Comparison of ENCODE assay signal across 11 cellular contexts in the genomic region with DNA sequence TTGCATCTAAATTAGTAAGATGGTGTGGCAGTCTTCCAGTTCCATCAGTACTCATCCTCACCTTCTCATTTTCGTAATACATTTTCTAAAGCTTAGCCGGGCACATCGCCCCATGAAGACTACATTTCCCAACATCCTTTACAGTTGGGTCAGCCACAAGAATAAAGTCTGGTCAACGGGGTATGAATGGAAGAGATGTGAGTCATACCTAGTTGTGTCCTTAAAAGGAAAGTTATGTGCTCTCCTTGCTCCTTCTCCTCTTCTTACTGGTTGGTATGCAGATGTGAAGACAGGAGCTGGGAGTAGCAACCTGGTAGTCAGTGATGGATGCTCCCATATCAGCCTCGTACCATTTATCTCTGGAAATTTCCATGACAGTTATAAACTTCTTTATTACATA. TPM values are rescaled to one million over a fixed set of nuclear protein-coding genes. Genes with fewer than 3 reads are reported as not detected.
DNase-seq lines count a peak whose midpoint lies in the region; ATAC-seq, FAIRE-seq and TF ChIP-seq lines count a peak whose summit lies in the region.
"Had no signal": no experiment of that assay in that cellular context is flagged by ENCODE, and none has a peak within 500 bp of the region (broad histone marks: within the 10 kb centered on the region; RNA-seq: fewer than 3 reads in every experiment).

No MANE protein-coding gene starts in this region.

- H3K14ac ChIP-seq in IMR-90 (replicated peaks; ENCODE audit: low read depth, low read length): no peak overlapping the region

- H3K4me2 ChIP-seq in IMR-90 (ENCODE audit: low read depth, low read length) (no peak overlapping the region), K562 (ENCODE audit: insufficient read depth, low read length) (no peak overlapping the region)

- no peak overlapping the region for H3K27ac ChIP-seq in IMR-90 (ENCODE audit: insufficient read depth, low read length)
- no peak overlapping the region for H3K27ac ChIP-seq in K562 (ENCODE audit: extremely low read depth, low read depth, low read length)
- no peak overlapping the region for H3K27ac ChIP-seq in left lung

- H3K18ac ChIP-seq in IMR-90 (ENCODE audit: low read depth, low read length): no peak overlapping the region; the same call in 1 of the 2 replicates

- H4K91ac ChIP-seq in IMR-90 (ENCODE audit: insufficient read depth, low read depth, low read length): no peak overlapping the region

- H4K20me1 ChIP-seq in IMR-90 (ENCODE audit: insufficient read depth, low read length): no peaks in the 10 kb centered on the region
- no peaks in the 10 kb centered on the region for H4K20me1 ChIP-seq in K562 (replicated peaks; ENCODE audit: control insufficient read depth, insufficient read depth, low read length)

- H3K9me3 ChIP-seq in IMR-90 (ENCODE audit: control insufficient read depth, insufficient read depth, low read length): peaks cover 6% of the 10 kb centered on the region; the same call in 1 of the 2 replicates
- no peaks in the 10 kb centered on the region for H3K9me3 ChIP-seq in K562 (replicated peaks; ENCODE audit: control insufficient read depth, insufficient read depth, low read depth, low read length)
- H3K9me3 ChIP-seq in left lung: peaks cover 0 to 7% of the 10 kb centered on the region in 2 donors

- no peak overlapping the region; the same call in 1 of the 2 replicates for H4K5ac ChIP-seq in IMR-90 (ENCODE audit: low read depth, low read length)

- no peak overlapping the region for H3K27ac Mint-ChIP-seq in progenitor cell of endocrine pancreas
- no peak overlapping the region for H3K27ac Mint-ChIP-seq in activated naive CD8-positive, alpha-beta T cell treated with anti-CD3 and anti-CD28 coated beads, Interleukin-2, amount 50 U/mL, for 24 hours

- DNase-seq in COLO829 (ENCODE audit: low spot score) (peak; percentile 48), IMR-90 (peak; percentile 84), K562 (ENCODE audit: extremely low read depth in 1 of 4, low spot score in 3 of 4) (no peak), left lung (no peak), progenitor cell of endocrine pancreas (ENCODE audit: low spot score, unreplicated experiment) (no peak)
- DNase-seq in activated naive CD8-positive, alpha-beta T cell treated with anti-CD3 and anti-CD28 coated beads, Interleukin-2, amount 50 U/mL, for 24 hours: no peak
- DNase-seq: cerebellar nuclear complex, DMS79 treated with DMSO at 0.1 percent for 48 hours had no signal

- in situ Hi-C loops in IMR-90 (cut with MboI; ENCODE audit: low sequenced_read_pairs) (no loop called here), K562 (cut with MboI) (no loop called here)

- TF ChIP-seq RAD21 in IMR-90 (IDR thresholded peaks at IDR 0.05; ENCODE audit: low read length): no peak
- no peak for TF ChIP-seq RAD21 in K562 (CRISPR knock-in tag; conservative IDR thresholded peaks at IDR 0.05 in 1 of 2, IDR thresholded peaks at IDR 0.05 in 1 of 2)

- POLR2A ChIA-PET in IMR-90 (lab: Charles Lee; ENCODE audit: unreplicated experiment) (no interaction called here), K562 (lab: Yijun Ruan, JAX) (no interaction called here)

- H2AK5ac ChIP-seq in IMR-90 (ENCODE audit: low read depth, low read length): no peak overlapping the region

- no CpG with 5 or more reads among the region's 5 CpGs for WGBS in IMR-90 (ENCODE audit: extremely low coverage in 2 of 2, insufficient read length in 1 of 2), 2 experiments
- 43% methylated on average over 5 of the region's 5 CpGs for WGBS in K562 (ENCODE audit: insufficient coverage, low coverage, missing lambda C conversion rate)

- H3K4me3 Mint-ChIP-seq in progenitor cell of endocrine pancreas (ENCODE audit: low read depth): no peak overlapping the region
- H3K4me3 Mint-ChIP-seq in activated naive CD8-positive, alpha-beta T cell treated with anti-CD3 and anti-CD28 coated beads, Interleukin-2, amount 50 U/mL, for 24 hours: no peak overlapping the region

- dilution Hi-C loops in IMR-90 (cut with HindIII; ENCODE audit: low sequenced_read_pairs, unreplicated experiment): no loop called here

- CTCF ChIA-PET in IMR-90 (lab: Yijun Ruan, JAX) (no interaction called here), K562 (lab: Yijun Ruan, JAX; ENCODE audit: low intra/inter-chr PET ratio) (no interaction called here)

- H2BK20ac ChIP-seq in IMR-90 (ENCODE audit: low read depth, low read length): no peak overlapping the region

- H2AFZ ChIP-seq in IMR-90 (replicated peaks; ENCODE audit: low read length, poor library complexity): no peak overlapping the region
- no peak overlapping the region; the same call in 1 of the 2 replicates for H2AFZ ChIP-seq in K562 (ENCODE audit: low read depth, low read length)

- H2BK120ac ChIP-seq in IMR-90 (ENCODE audit: low read depth, low read length): no peak overlapping the region; the same call in 1 of the 2 replicates

- BruUV-seq in IMR-90 (replicated peaks; lab: Mats Ljungman, UMichigan) (no TSS peak), K562 (replicated peaks; lab: Mats Ljungman, UMichigan) (no TSS peak)

- peaks cover 3% of the 10 kb centered on the region for H3K4me1 Mint-ChIP-seq in progenitor cell of endocrine pancreas (ENCODE audit: low read depth)
- H3K4me1 Mint-ChIP-seq in activated naive CD8-positive, alpha-beta T cell treated with anti-CD3 and anti-CD28 coated beads, Interleukin-2, amount 50 U/mL, for 24 hours: peaks cover 6% of the 10 kb centered on the region

- TF ChIP-seq EP300 in K562 (IDR thresholded peaks at IDR 0.05; ENCODE audit: low read length): no peak

- no peak overlapping the region for H3K56ac ChIP-seq in IMR-90 (ENCODE audit: extremely low read depth, insufficient read depth, low read length)

- no peak overlapping the region for H3K9ac ChIP-seq in IMR-90 (ENCODE audit: low read depth, low read length)
- H3K9ac ChIP-seq in K562 (ENCODE audit: insufficient read depth in 1 of 2, low read depth in 2 of 2, low read length in 2 of 2): no peak overlapping the region

- H3K9me3 Mint-ChIP-seq in progenitor cell of endocrine pancreas (ENCODE audit: low read depth): peaks cover 6% of the 10 kb centered on the region
- H3K9me3 Mint-ChIP-seq in activated naive CD8-positive, alpha-beta T cell treated with anti-CD3 and anti-CD28 coated beads, Interleukin-2, amount 50 U/mL, for 24 hours: peaks cover 8% of the 10 kb centered on the region

- H3K9me1 ChIP-seq in IMR-90 (ENCODE audit: insufficient read depth, low read length) (no peaks in the 10 kb centered on the region), K562 (ENCODE audit: control insufficient read depth, insufficient read depth, low read length) (no peaks in the 10 kb centered on the region)

- intact Hi-C loops in IMR-90 (cut with micrococcal nuclease) (no loop called here), K562 (cut with micrococcal nuclease) (no loop called here), left lung (cut with DNase I) (no loop called here)

- H3K27me3 Mint-ChIP-seq in progenitor cell of endocrine pancreas: no peaks in the 10 kb centered on the region
- no peaks in the 10 kb centered on the region for H3K27me3 Mint-ChIP-seq in activated naive CD8-positive, alpha-beta T cell treated with anti-CD3 and anti-CD28 coated beads, Interleukin-2, amount 50 U/mL, for 24 hours

- H2BK15ac ChIP-seq in IMR-90 (ENCODE audit: low read depth, low read length): no peak overlapping the region

- H3K4me1 ChIP-seq in IMR-90 (ENCODE audit: control insufficient read depth, insufficient read depth, low read length): no peaks in the 10 kb centered on the region; the same call in 1 of the 2 replicates
- H3K4me1 ChIP-seq in K562 (replicated peaks in 1 of 2; ENCODE audit: control insufficient read depth in 2 of 2, insufficient read depth in 2 of 2, low read length in 2 of 2): peaks cover 0 to 4% of the 10 kb centered on the region in 2 experiments; a peak in 2 of 5 replicates
- H3K4me1 ChIP-seq in left lung: no peaks in the 10 kb centered on the region

- no peaks in the 10 kb centered on the region for H3K79me2 ChIP-seq in K562 (ENCODE audit: control insufficient read depth, insufficient read depth, low read length)

- TF ChIP-seq CTCF in IMR-90 (conservative IDR thresholded peaks at IDR 0.05; ENCODE audit: low read depth, low read length) (no peak), K562 (IDR thresholded peaks at IDR 0.05 in 2 of 3, conservative IDR thresholded peaks at IDR 0.05 in 1 of 3; ENCODE audit: insufficient read depth in 2 of 3, low read depth in 1 of 3, low read length in 3 of 3) (no peak), left lung (IDR thresholded peaks at IDR 0.05) (no peak), progenitor cell of endocrine pancreas (IDR thresholded peaks at IDR 0.05; ENCODE audit: unreplicated experiment) (no peak)

- FAIRE-seq in K562 (lab: Jason Lieb, UNC): peak; percentile 72
- FAIRE-seq: keratinocyte had no signal

- no peaks in the 10 kb centered on the region for H3K36me3 Mint-ChIP-seq in progenitor cell of endocrine pancreas (ENCODE audit: insufficient read depth)
- no peaks in the 10 kb centered on the region for H3K36me3 Mint-ChIP-seq in activated naive CD8-positive, alpha-beta T cell treated with anti-CD3 and anti-CD28 coated beads, Interleukin-2, amount 50 U/mL, for 24 hours (ENCODE audit: low read depth)

- no peaks in the 10 kb centered on the region for H3K36me3 ChIP-seq in IMR-90 (ENCODE audit: control insufficient read depth, insufficient read depth, low read length)
- H3K36me3 ChIP-seq in K562 (ENCODE audit: control insufficient read depth, insufficient read depth, low read length): no peaks in the 10 kb centered on the region
- no peaks in the 10 kb centered on the region for H3K36me3 ChIP-seq in left lung

- H3K79me1 ChIP-seq in IMR-90 (ENCODE audit: low read depth in 1 of 2, low read length in 2 of 2): no peaks in the 10 kb centered on the region

- H3K27me3 ChIP-seq in IMR-90 (ENCODE audit: control insufficient read depth, insufficient read depth, low read length): no peaks in the 10 kb centered on the region
- H3K27me3 ChIP-seq in K562 (ENCODE audit: control insufficient read depth in 2 of 2, insufficient read depth in 2 of 2, low read length in 2 of 2): no peaks in the 10 kb centered on the region
- no peaks in the 10 kb centered on the region for H3K27me3 ChIP-seq in left lung

- TF ChIP-seq POLR2A in IMR-90 (IDR thresholded peaks at IDR 0.05; ENCODE audit: low read depth, low read length): no peak
- TF ChIP-seq POLR2A in K562 (conservative IDR thresholded peaks at IDR 0.05): no peak

- H2AK9ac ChIP-seq in IMR-90 (replicated peaks; ENCODE audit: low read depth, low read length, poor library complexity): no peak overlapping the region

- H3K23ac ChIP-seq in IMR-90 (ENCODE audit: low read depth, low read length): no peak overlapping the region

- no peak overlapping the region for H3K4ac ChIP-seq in IMR-90 (ENCODE audit: low read depth, low read length)

- no peak overlapping the region for H3K4me3 ChIP-seq in IMR-90 (ENCODE audit: insufficient read depth, low read depth, low read length)
- H3K4me3 ChIP-seq in K562: no peak overlapping the region
- H3K4me3 ChIP-seq in left lung: no peak overlapping the region

- peak overlapping the region in 1 of 2 experiments; percentile 84; a peak in 1 of 4 replicates for H4K8ac ChIP-seq in IMR-90 (ENCODE audit: low read depth in 2 of 2, low read length in 2 of 2)

- ATAC-seq in IMR-90 (ENCODE audit: low read depth) (peak; percentile 65), K562 (peak; percentile 67), left lung (peak; percentile 33), HG03457 (IDR thresholded peaks at IDR 0.05; ENCODE audit: unreplicated experiment) (no peak), GM18502 (IDR thresholded peaks at IDR 0.05; ENCODE audit: poor library complexity, unreplicated experiment) (no peak)
- no peak for ATAC-seq in activated naive CD8-positive, alpha-beta T cell treated with anti-CD3 and anti-CD28 coated beads, Interleukin-2, amount 50 U/mL, for 24 hours

- peak overlapping the region; percentile 62 for H2BK5ac ChIP-seq in IMR-90 (ENCODE audit: low read depth, low read length, poor library complexity, severe bottlenecking)

RNA-seq across cellular contexts. Expression of gene EGLN3, which starts 35.9 kb away (rescaled TPM):
- total RNA-seq in IMR-90 (2012; rRNA removed) (under 0.01 and 0.28 TPM in 2 replicates), K562 (2014; rRNA removed) (5.8 and 9.4 TPM in 2 replicates), K562 (2014; rRNA removed; fragmentation: Illumina TruSeq; extraction: Trizol) (11.0 and 12.7 TPM in 2 replicates), K562 (2015; rRNA removed; fragmentation: Illumina TruSeq; extraction: Trizol) (3.0 and 3.9 TPM in 2 replicates), K562 (2021) (11.5 and 13.0 TPM in 2 replicates), left lung (1 to 10 TPM; 1.3 to 4.5 TPM), progenitor cell of endocrine pancreas (8.3 and 9.5 TPM in 2 replicates)
- polyA plus RNA-seq in IMR-90 (2012; rRNA removed) (0.03 and 0.10 TPM in 2 replicates), K562 (2011; rRNA removed) (49.5 and 87.6 TPM in 2 replicates), K562 (2014; fragmentation: Illumina TruSeq; extraction: Trizol) (11.4 and 15.0 TPM in 2 replicates), K562 (2014; fragmentation: Nextera tagmentation; extraction: Ambion mirVana) (1 to 10 TPM; 2.5 to 3.0 TPM), K562 (2014; rRNA removed) (5.3 and 6.7 TPM in 2 replicates)
- polyA plus RNA-seq in IMR-90 (2012; cell fraction: cytosol; rRNA removed): 0.02 and 0.04 TPM in 2 replicates
- not detected in 2 replicates for polyA plus RNA-seq in IMR-90 (2012; cell fraction: nucleus; rRNA removed; ENCODE audit: low replicate concordance)
- 57.3 and 84.8 TPM in 2 replicates for total RNA-seq in K562 (2011; cell fraction: chromatin; rRNA removed; ENCODE audit: low replicate concordance)
- 43.2 and 49.0 TPM in 2 replicates for total RNA-seq in K562 (2011; cell fraction: nucleolus; rRNA removed)
- 64.0 and 78.9 TPM in 2 replicates for total RNA-seq in K562 (2011; cell fraction: nucleoplasm; rRNA removed)
- 23.6 and 30.2 TPM in 2 replicates for polyA plus RNA-seq in K562 (2011; cell fraction: cytosol; rRNA removed)
- polyA plus RNA-seq in K562 (2011; cell fraction: nucleus; rRNA removed): 40.3 and 50.5 TPM in 2 replicates
- 8.2 and 20.2 TPM in 2 replicates for polyA plus RNA-seq in K562 (2012)
- 68.1 and 110 TPM in 2 replicates for polyA minus RNA-seq in K562 (2011; rRNA and poly(A)+ RNA removed)
- 30.3 and 62.4 TPM in 2 replicates for polyA minus RNA-seq in K562 (2011; cell fraction: cytosol; rRNA and poly(A)+ RNA removed)
- polyA minus RNA-seq in K562 (2011; cell fraction: nucleus; rRNA and poly(A)+ RNA removed): 57.8 and 58.2 TPM in 2 replicates

Comparison
In these comparisons a context has a peak if more than half of its experiments do, and no peak if none do; other contexts are left out.
1. DNase-seq: peak in COLO829 (single experiment) and IMR-90 (single experiment); none in K562 (0 of 4), left lung (0 of 2), progenitor cell of endocrine pancreas (single experiment) and activated naive CD8-positive, alpha-beta T cell treated with anti-CD3 and anti-CD28 coated beads, Interleukin-2, amount 50 U/mL, for 24 hours (single experiment).
2. ATAC-seq: peak in IMR-90 (single experiment), K562 (single experiment) and left lung (single experiment); none in HG03457 (single experiment), GM18502 (single experiment) and activated naive CD8-positive, alpha-beta T cell treated with anti-CD3 and anti-CD28 coated beads, Interleukin-2, amount 50 U/mL, for 24 hours (single experiment).